In the genomic region with DNA sequence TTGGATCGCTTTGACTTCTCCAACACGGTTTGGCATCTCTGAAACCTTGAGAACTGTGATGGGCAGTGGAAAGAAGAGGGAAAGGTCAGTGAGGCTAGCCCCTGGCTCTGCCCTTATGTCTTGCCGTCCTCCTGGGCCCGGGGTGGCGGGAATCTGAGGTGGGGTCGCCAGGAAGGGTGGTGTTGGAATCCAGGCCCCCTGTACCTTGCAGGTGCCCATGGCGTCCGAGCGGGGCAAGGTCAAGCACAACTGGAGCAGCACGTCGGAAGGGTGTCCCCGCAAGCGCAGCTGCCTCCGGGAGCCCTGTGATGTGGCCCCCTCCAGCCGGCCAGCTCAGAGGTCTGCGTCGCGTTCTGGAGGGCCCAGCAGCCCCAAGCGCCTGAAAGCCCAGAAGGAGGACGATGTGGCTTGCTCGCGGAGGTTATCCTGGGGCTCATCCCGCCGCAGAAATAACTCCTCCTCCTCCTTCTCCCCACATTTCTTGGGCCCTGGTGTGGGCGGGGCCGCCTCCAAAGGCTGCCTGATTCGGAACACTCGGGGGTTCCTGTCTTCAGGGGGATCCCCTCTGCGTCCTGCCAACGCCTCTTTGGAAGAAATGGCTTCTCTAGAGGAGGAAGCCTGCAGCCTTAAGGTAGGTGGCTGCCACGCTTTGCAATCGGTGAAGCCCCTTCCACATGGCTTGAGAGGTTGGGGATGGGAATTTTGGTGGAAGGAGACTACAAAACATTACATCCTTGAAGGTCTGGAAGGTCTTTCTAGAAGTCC, we compare ENCODE assay signal across 8 cellular contexts. TPM values are rescaled to one million over a fixed set of nuclear protein-coding genes. Genes with fewer than 3 reads are reported as not detected.
DNase-seq lines count a peak whose midpoint lies in the region; ATAC-seq, FAIRE-seq and TF ChIP-seq lines count a peak whose summit lies in the region.

No MANE protein-coding gene starts in this region.

- H3K4me1 Mint-ChIP-seq in GM23338 (peaks cover 22% of the 10 kb centered on the region; the same call in 2 of the 3 replicates), brain (peaks cover 33% of the 10 kb centered on the region)

- H3K27me3 ChIP-seq in GM23338 (ENCODE audit: insufficient read depth) = peaks cover 8% of the 10 kb centered on the region; the same call in 1 of the 2 replicates

- H3K27ac ChIP-seq in GM23338 (ENCODE audit: low read depth) = peak overlapping the region; percentile 79

- TF ChIP-seq CTCF in AG09309 (IDR thresholded peaks at IDR 0.05; ENCODE audit: control insufficient read depth, insufficient read depth, low read depth, low read length, missing control alignments) = no peak
- no peak for TF ChIP-seq CTCF in GM23338 (conservative IDR thresholded peaks at IDR 0.05; ENCODE audit: low read depth in 2 of 2)
- TF ChIP-seq CTCF in brain (conservative IDR thresholded peaks at IDR 0.05) = no peak

- peak overlapping the region; percentile 98 for H3K4me3 ChIP-seq in AG09309 (ENCODE audit: control insufficient read depth, low read depth, low read length)
- peak overlapping the region; percentile 96 for H3K4me3 ChIP-seq in GM23338

- peak overlapping the region; percentile 98 for H3K4me2 ChIP-seq in GM23338

- H3K4me3 Mint-ChIP-seq in GM23338 (peak overlapping the region; percentile 92), brain (peak overlapping the region; percentile 93 to 97 (median 96))

- 0 out of 2 replicates have a peak, but pooled peaks cover 4% of the 10 kb centered on the region for H3F3A ChIP-seq in GM23338 (replicated peaks; ENCODE audit: low read depth)

- peaks cover 18% of the 10 kb centered on the region for H3K36me3 ChIP-seq in GM23338 (ENCODE audit: insufficient read depth)

- peak; percentile 26 for ATAC-seq in GM23338

- H3K27ac Mint-ChIP-seq in GM23338 (peak overlapping the region; percentile 50; the same call in 1 of the 2 replicates), brain (peak overlapping the region; percentile 47 to 91 (median 87))

- H3K36me3 Mint-ChIP-seq in GM23338 (ENCODE audit: low read depth) (peaks cover 71% of the 10 kb centered on the region), brain (peaks cover 34% of the 10 kb centered on the region)

- peaks cover 43% of the 10 kb centered on the region for H3K79me2 ChIP-seq in GM23338 (replicated peaks; ENCODE audit: insufficient read depth)

- peaks cover 5% of the 10 kb centered on the region; the same call in 1 of the 2 replicates for H4K20me1 ChIP-seq in GM23338 (replicated peaks; ENCODE audit: insufficient read depth)

- no peaks in the 10 kb centered on the region for H3K9me2 ChIP-seq in GM23338 (ENCODE audit: insufficient read depth)

- peaks cover 39% of the 10 kb centered on the region for H3K9me3 Mint-ChIP-seq in GM23338
- peaks cover 3 to 19% (median 10%) of the 10 kb centered on the region in 5 experiments for H3K9me3 Mint-ChIP-seq in brain

- H3K4me1 ChIP-seq in GM23338 (ENCODE audit: insufficient read depth) = peaks cover 17% of the 10 kb centered on the region

- DNase-seq in AG09309 (ENCODE audit: low read depth) (no peak), GM23338 (ENCODE audit: low spot score) (peak; percentile 55), T-helper 2 cell (peak; percentile 31 to 58 (median 44)), iPS-NIHi11 (ENCODE audit: low spot score) (peak; percentile 50), mucosa of gallbladder (ENCODE audit: low spot score) (no peak), HTR-8/SVneo (ENCODE audit: insufficient read length, low spot score) (no peak)
- peak; percentile 88 for DNase-seq in stimulated activated CD4-positive, alpha-beta T cell treated with anti-CD3 and anti-CD28 coated beads, Interleukin-15, amount 100 ng/mL, for 24 hours

- no peak for FAIRE-seq in HTR-8/SVneo (lab: Jason Lieb, UNC)

- H3K27me3 Mint-ChIP-seq in GM23338 (ENCODE audit: insufficient read depth, low read depth, poor library complexity) = peaks cover 27% of the 10 kb centered on the region
- peaks cover 7% of the 10 kb centered on the region for H3K27me3 Mint-ChIP-seq in brain

- H2AFZ ChIP-seq in GM23338 = peak overlapping the region; percentile 93

TF ChIP-seq in GM23338, 12 proteins besides CTCF, POLR2A, EP300 and RAD21 (continues in another document):
- TF ChIP-seq NANOG (IDR thresholded peaks at IDR 0.05; ENCODE audit: borderline replicate concordance) (no peak), POLR2AphosphoS5 (IDR thresholded peaks at IDR 0.05; ENCODE audit: low read depth) (no peak), ZNF462 (CRISPR knock-in tag; IDR thresholded peaks at IDR 0.05) (no peak), EZH2 (IDR thresholded peaks at IDR 0.05; ENCODE audit: low read depth, unreplicated experiment) (no peak), STAT1 (IDR thresholded peaks at IDR 0.05; ENCODE audit: unreplicated experiment) (no peak)

RNA-seq across cellular contexts. Expression of gene TATDN2, which starts 0.9 kb away (rescaled TPM):
- total RNA-seq in GM23338 (2014; rRNA removed; shearing (Covaris generic)) = 19.1 and 21.8 TPM in 2 replicates
- polyA plus RNA-seq in GM23338 (2016; fragmentation: Nextera tagmentation; extraction: Ambion mirVana) = 4.8 and 6.1 TPM in 2 replicates
- 18.9 TPM for polyA plus RNA-seq in brain (ENCODE audit: insufficient read depth, low read depth, low replicate concordance)
- total RNA-seq in mucosa of gallbladder = 39.1 TPM

RNA-seq across cellular contexts. Expression of gene GHRL, which starts 43.6 kb away (rescaled TPM):
- not detected in 2 replicates for total RNA-seq in GM23338 (2014; rRNA removed; shearing (Covaris generic))
- 0.52 and 0.78 TPM in 2 replicates for polyA plus RNA-seq in GM23338 (2016; fragmentation: Nextera tagmentation; extraction: Ambion mirVana)
- polyA plus RNA-seq in brain (ENCODE audit: insufficient read depth, low read depth, low replicate concordance) = 1.9 TPM
- total RNA-seq in mucosa of gallbladder = 2.2 TPM

Comparison
In these comparisons a context has a peak if more than half of its experiments do, and no peak if none do; other contexts are left out.
1. DNase-seq: peak in GM23338 (single experiment), T-helper 2 cell (5 of 5), iPS-NIHi11 (single experiment) and stimulated activated CD4-positive, alpha-beta T cell treated with anti-CD3 and anti-CD28 coated beads, Interleukin-15, amount 100 ng/mL, for 24 hours (single experiment); none in AG09309 (single experiment), mucosa of gallbladder (single experiment) and HTR-8/SVneo (single experiment).